Comparison of ENCODE assay signal across 35 cellular contexts in the genomic region with DNA sequence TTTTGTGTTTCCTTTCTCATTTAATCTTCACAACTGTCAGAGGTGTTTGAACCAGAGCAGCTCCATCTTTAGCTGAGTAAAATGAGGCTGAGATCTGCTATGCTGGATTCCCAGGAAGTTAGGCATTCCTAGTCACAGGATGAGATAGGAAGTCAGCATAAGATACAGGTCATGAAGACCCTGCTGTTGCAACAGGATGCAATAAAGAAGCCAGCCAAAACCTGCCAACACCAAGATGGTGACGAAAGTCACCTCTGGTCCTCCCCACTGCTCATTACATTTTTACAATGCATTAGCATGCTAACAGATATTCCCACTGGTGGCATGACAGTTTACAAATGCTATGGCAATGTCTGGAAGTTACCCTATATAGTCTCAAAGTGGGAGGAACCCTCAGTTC.
"Had no signal": no experiment of that assay in that cellular context is flagged by ENCODE, and none has a peak within 500 bp of the region (broad histone marks: within the 10 kb centered on the region; RNA-seq: fewer than 3 reads in every experiment).

No MANE protein-coding gene starts in this region.

- H3K9me3 ChIP-seq: MG63 had no signal

- H3K4me2 ChIP-seq: KMS-11 had no signal

- H3K36me3 ChIP-seq: MG63 had no signal

- DNase-seq: Karpas-422, Kasumi-1, MG63, MM.1S, MV-4-11, NCI-H1048, NCI-H1092, NCI-H1092 treated with DMSO at 0.1 percent for 48 hours, NCI-H1105, NCI-H1105 treated with DMSO at 0.1 percent for 48 hours, NCI-H1417, NCI-H1417 treated with DMSO at 0.1 percent for 48 hours, NCI-H1436, NCI-H1436 treated with DMSO at 0.1 percent for 48 hours, NCI-H1694, NCI-H1694 treated with DMSO at 0.1 percent for 48 hours, NCI-H187, NCI-H187 treated with DMSO at 0.1 percent for 48 hours, NCI-H1930, NCI-H2029, NCI-H2029 treated with DMSO at 0.1 percent for 48 hours, NCI-H2081, NCI-H2081 treated with DMSO at 0.1 percent for 48 hours, NCI-H2107, NCI-H2171, NCI-H2171 treated with DMSO at 0.1 percent for 48 hours, NCI-H2227 treated with DMSO at 0.1 percent for 48 hours, NCI-H345, NCI-H446, NCI-H446 treated with DMSO at 0.1 percent for 48 hours, NCI-H510A, NCI-H510A treated with DMSO at 0.1 percent for 48 hours, NCI-H524, NCI-H524 treated with DMSO at 0.1 percent for 48 hours had no signal

- H3K4me3 ChIP-seq: MG63 had no signal

- H3K27ac ChIP-seq: KMS-11 had no signal

- H3K27me3 ChIP-seq: MG63 had no signal

- H3K9ac ChIP-seq: KMS-11 had no signal
